In the genomic region with DNA sequence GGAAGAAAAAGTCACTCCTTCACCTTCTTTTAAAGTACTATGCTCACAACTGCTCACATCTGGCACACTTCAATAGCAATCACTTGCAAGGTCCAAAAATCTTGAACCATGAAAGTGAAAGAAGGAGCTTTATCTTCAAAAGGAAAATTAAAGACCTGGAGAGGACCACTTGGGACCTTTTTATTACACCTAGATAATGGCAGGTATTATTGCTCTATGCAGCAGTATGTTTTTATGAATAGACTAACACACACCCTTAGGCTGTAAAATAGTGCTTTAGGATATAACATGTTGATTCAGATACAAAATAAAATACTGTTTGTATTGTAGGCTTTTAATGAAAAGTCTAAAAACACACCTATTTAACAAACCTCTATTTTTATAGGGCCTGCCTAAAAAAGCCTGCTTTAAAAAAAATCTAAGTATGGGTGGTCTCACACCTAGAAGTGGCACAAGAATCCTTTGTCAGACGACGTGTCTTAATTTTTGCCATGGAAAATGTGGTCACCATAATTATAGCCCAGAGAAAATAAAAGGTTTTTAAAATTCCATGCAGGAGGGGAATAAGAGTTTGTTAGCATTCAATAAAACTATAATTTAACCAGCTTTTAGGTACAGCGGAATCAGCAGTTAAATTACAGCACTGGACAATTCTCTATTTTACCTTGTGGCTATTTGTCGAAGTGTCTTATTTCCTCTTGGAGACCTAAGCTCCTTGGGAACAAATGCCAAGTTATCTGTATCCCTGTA, we compare ENCODE assay signal across 17 cellular contexts.
DNase-seq lines count a peak whose midpoint lies in the region; ATAC-seq and TF ChIP-seq lines count a peak whose summit lies in the region.
"Had no signal": no experiment of that assay in that cellular context is flagged by ENCODE, and none has a peak within 500 bp of the region (broad histone marks: within the 10 kb centered on the region; RNA-seq: fewer than 3 reads in every experiment).

No MANE protein-coding gene starts in this region.

- H3K4me1 ChIP-seq in gastrocnemius medialis, result peaks cover 32 to 36% of the 10 kb centered on the region in 2 donors
- H3K4me1 ChIP-seq: BE2C had no signal

- H3K36me3 ChIP-seq in gastrocnemius medialis, result no peaks in the 10 kb centered on the region
- H3K36me3 ChIP-seq: BE2C, heart left ventricle, left lung had no signal

- no peaks in the 10 kb centered on the region for H3K9me3 Mint-ChIP-seq in activated CD4-positive, alpha-beta T cell treated with anti-CD3 and anti-CD28 coated beads, Interleukin-2, amount 10 ng/mL, durations not matched to agents 7 days and 5 days
- no peaks in the 10 kb centered on the region for H3K9me3 Mint-ChIP-seq in activated naive CD8-positive, alpha-beta T cell (ENCODE audit: low read depth)

- H3K27me3 Mint-ChIP-seq in activated CD4-positive, alpha-beta T cell treated with anti-CD3 and anti-CD28 coated beads, Interleukin-2, amount 10 ng/mL, durations not matched to agents 7 days and 5 days, result no peaks in the 10 kb centered on the region
- H3K27me3 Mint-ChIP-seq in activated naive CD8-positive, alpha-beta T cell, result no peaks in the 10 kb centered on the region

- H3K4me1 Mint-ChIP-seq in activated CD4-positive, alpha-beta T cell treated with anti-CD3 and anti-CD28 coated beads, Interleukin-2, amount 10 ng/mL, durations not matched to agents 7 days and 5 days, result peaks cover 32% of the 10 kb centered on the region
- peaks cover 39% of the 10 kb centered on the region for H3K4me1 Mint-ChIP-seq in activated naive CD8-positive, alpha-beta T cell (ENCODE audit: low read depth)

- DNase-seq in activated CD4-positive, alpha-beta T cell treated with anti-CD3 and anti-CD28 coated beads, Interleukin-2, amount 10 ng/mL, durations not matched to agents 7 days and 5 days, result no peak
- no peak for DNase-seq in activated CD4-positive, alpha-beta T cell treated with anti-CD3 and anti-CD28 coated beads, Interleukin-2, amount 50 U/mL, for 48 hours
- DNase-seq in DMS79 (lab: John Stamatoyannopoulos, UW), result peak; percentile 50
- DNase-seq in gastrocnemius medialis, result no peak
- DNase-seq in central memory CD4-positive, alpha-beta T cell, result no peak
- DNase-seq in NCI-H82 treated with DMSO at 0.1 percent for 48 hours (lab: John Stamatoyannopoulos, UW; ENCODE audit: unreplicated experiment), result no peak
- no peak for DNase-seq in stimulated activated naive CD4-positive, alpha-beta T cell (lab: John Stamatoyannopoulos, UW)
- DNase-seq: activated gamma-delta T cell; amygdala; BE2C; dorsolateral prefrontal cortex; heart left ventricle; left lung; NCI-H345; stimulated activated CD4-positive, alpha-beta T cell treated with anti-CD3 and anti-CD28 coated beads, Interleukin-4, amount 100 ng/mL, for 4 hours had no signal

- peaks cover 31% of the 10 kb centered on the region for H3K36me3 Mint-ChIP-seq in activated CD4-positive, alpha-beta T cell treated with anti-CD3 and anti-CD28 coated beads, Interleukin-2, amount 10 ng/mL, durations not matched to agents 7 days and 5 days (ENCODE audit: low read depth)
- H3K36me3 Mint-ChIP-seq in activated naive CD8-positive, alpha-beta T cell, result peaks cover 8% of the 10 kb centered on the region

- CTCF ChIA-PET in activated CD4-positive, alpha-beta T cell treated with anti-CD3 and anti-CD28 coated beads, Interleukin-2, amount 10 ng/mL, durations not matched to agents 7 days and 5 days (lab: Charles Lee), result interaction anchor here (1.0 to 2.9 kb wide), 8 partner anchors 9 to 324 kb away, joined by 3 to 10 read pairs (median 4); no protein-coding TSS in a partner anchor

- in situ Hi-C loops in gastrocnemius medialis (cut with MboI; ENCODE audit: low sequenced_read_pairs in 4 of 4), result no loop called here

- TF ChIP-seq POLR2A in gastrocnemius medialis (IDR thresholded peaks at IDR 0.05), result no peak

- no peak overlapping the region for H3K4me3 Mint-ChIP-seq in activated CD4-positive, alpha-beta T cell treated with anti-CD3 and anti-CD28 coated beads, Interleukin-2, amount 10 ng/mL, durations not matched to agents 7 days and 5 days
- no peak overlapping the region for H3K4me3 Mint-ChIP-seq in activated naive CD8-positive, alpha-beta T cell

- peak overlapping the region; percentile 16 to 81 (median 32) for H3K27ac ChIP-seq in gastrocnemius medialis
- H3K27ac ChIP-seq: dorsolateral prefrontal cortex, left lung had no signal

- POLR2A ChIA-PET in activated CD4-positive, alpha-beta T cell treated with anti-CD3 and anti-CD28 coated beads, Interleukin-2, amount 10 ng/mL, durations not matched to agents 7 days and 5 days (lab: Charles Lee), result no interaction called here

- H3K27me3 ChIP-seq in gastrocnemius medialis, result no peaks in the 10 kb centered on the region
- H3K27me3 ChIP-seq: BE2C, dorsolateral prefrontal cortex, heart left ventricle, left lung had no signal

- no peak for TF ChIP-seq CTCF in gastrocnemius medialis (IDR thresholded peaks at IDR 0.05 in 4 of 5, conservative IDR thresholded peaks at IDR 0.05 in 1 of 5)

- intact Hi-C loops in gastrocnemius medialis (cut with DNase I; ENCODE audit: low total_unique reads), result no loop called here

- peak overlapping the region; percentile 46 for H3K27ac Mint-ChIP-seq in activated CD4-positive, alpha-beta T cell treated with anti-CD3 and anti-CD28 coated beads, Interleukin-2, amount 10 ng/mL, durations not matched to agents 7 days and 5 days
- peak overlapping the region; percentile 66 for H3K27ac Mint-ChIP-seq in activated naive CD8-positive, alpha-beta T cell

- no peaks in the 10 kb centered on the region for H3K9me3 ChIP-seq in gastrocnemius medialis
- H3K9me3 ChIP-seq: BE2C, heart left ventricle, left lung had no signal

- no peak overlapping the region for H3K4me3 ChIP-seq in gastrocnemius medialis
- H3K4me3 ChIP-seq: dorsolateral prefrontal cortex, heart left ventricle, K562, left lung had no signal

- no peak for ATAC-seq in gastrocnemius medialis
- ATAC-seq: K562, left lung had no signal
